ENCODE assay signal across 1 cellular context in genomic region chr3:132628157-132628556, GRCh38.
TF ChIP-seq lines count a peak whose summit lies in the region.

No MANE protein-coding gene starts in this region.

TF ChIP-seq in HepG2, 621 proteins besides CTCF, POLR2A, EP300 and RAD21:
- TF ChIP-seq SRF (IDR thresholded peaks at IDR 0.05; ENCODE audit: low read depth, low read length) (no peak), ZNF354B (CRISPR knock-in tag; IDR thresholded peaks at IDR 0.05) (no peak), ZFP36L2 (CRISPR knock-in tag; IDR thresholded peaks at IDR 0.05) (no peak), ZNF639 (CRISPR knock-in tag; conservative IDR thresholded peaks at IDR 0.05) (no peak), GTF2F1 (IDR thresholded peaks at IDR 0.05; ENCODE audit: low read length) (no peak), MTERF4 (CRISPR knock-in tag; IDR thresholded peaks at IDR 0.05) (no peak), ZNF549 (CRISPR knock-in tag; IDR thresholded peaks at IDR 0.05) (no peak), AHR (CRISPR knock-in tag; IDR thresholded peaks at IDR 0.05) (no peak), MAF1 (CRISPR knock-in tag; IDR thresholded peaks at IDR 0.05; ENCODE audit: borderline replicate concordance) (no peak)
